Comparison of ENCODE assay signal across 10 cellular contexts in genomic region chr15:78108300-78109084, GRCh38. TPM values are rescaled to one million over a fixed set of nuclear protein-coding genes. Genes with fewer than 3 reads are reported as not detected.
DNase-seq lines count a peak whose midpoint lies in the region; FAIRE-seq and TF ChIP-seq lines count a peak whose summit lies in the region.
"Had no signal": no experiment of that assay in that cellular context is flagged by ENCODE, and none has a peak within 500 bp of the region (broad histone marks: within the 10 kb centered on the region; RNA-seq: fewer than 3 reads in every experiment).

No MANE protein-coding gene starts in this region.

- no peaks in the 10 kb centered on the region for H3K36me3 ChIP-seq in ovary
- H3K36me3 ChIP-seq in tibial artery: no peaks in the 10 kb centered on the region
- H3K36me3 ChIP-seq: BLaER1 had no signal

- no peak for TF ChIP-seq EP300 in ovary (IDR thresholded peaks at IDR 0.05)

- peak; percentile 72 for DNase-seq in NCI-H1436 (lab: John Stamatoyannopoulos, UW)
- DNase-seq in NCI-H1436 treated with DMSO at 0.1 percent for 48 hours (lab: John Stamatoyannopoulos, UW): no peak
- peak; percentile 70 for DNase-seq in LNCaP clone FGC (ENCODE audit: low read depth)
- peak; percentile 79 for DNase-seq in SK-N-DZ (ENCODE audit: low spot score)
- peak; percentile 84 for DNase-seq in activated gamma-delta T cell treated with Interleukin-2 at 50 U/mL for 16 hours
- peak; percentile 64 to 87 for DNase-seq in frontal cortex (ENCODE audit: low spot score in 2 of 2)
- peak; percentile 80 to 90 (median 86) for DNase-seq in ovary
- DNase-seq in tibial artery: peak; percentile 85 to 90

- intact Hi-C loops in ovary (cut with DNase I): loop anchor here in 3 of 4 donors (2.0 to 5.0 kb wide), 2 partner anchors 141 to 142 kb away; no protein-coding TSS in a partner anchor
- intact Hi-C loops in tibial artery (cut with DNase I; ENCODE audit: low total_unique reads): loop anchor here (2.0 kb wide), 2 partner anchors 142 to 150 kb away; no protein-coding TSS in a partner anchor

- no peaks in the 10 kb centered on the region for H3K4me1 ChIP-seq in ovary (ENCODE audit: insufficient read depth)
- no peaks in the 10 kb centered on the region for H3K4me1 ChIP-seq in tibial artery

- FAIRE-seq in frontal cortex (lab: Jason Lieb, UNC): no peak

- WGBS in ovary, 3 donors: 48 to 52% (median 49%) methylated on average over 11 of the region's 11 CpGs

- no peaks in the 10 kb centered on the region for H3K27me3 ChIP-seq in ovary
- no peaks in the 10 kb centered on the region for H3K27me3 ChIP-seq in tibial artery
- H3K27me3 ChIP-seq: BLaER1 had no signal

- no peak overlapping the region for H3K4me3 ChIP-seq in LNCaP clone FGC (ENCODE audit: low read depth, low read length)
- H3K4me3 ChIP-seq in ovary: no peak overlapping the region
- no peak overlapping the region for H3K4me3 ChIP-seq in tibial artery
- H3K4me3 ChIP-seq: BLaER1, skin epidermis had no signal

- no peak overlapping the region for H3K27ac ChIP-seq in ovary
- no peak overlapping the region for H3K27ac ChIP-seq in tibial artery
- H3K27ac ChIP-seq: BLaER1, skin epidermis had no signal

- peak; percentile 98 for TF ChIP-seq CTCF in LNCaP clone FGC (IDR thresholded peaks at IDR 0.05; ENCODE audit: control insufficient read depth, extremely low read depth, insufficient read depth)
- TF ChIP-seq CTCF in ovary (IDR thresholded peaks at IDR 0.05): peak; percentile 85 to 96 (median 94)
- peak; percentile 95 to 98 for TF ChIP-seq CTCF in tibial artery (IDR thresholded peaks at IDR 0.05)

- H3K9me3 ChIP-seq in ovary: no peaks in the 10 kb centered on the region
- H3K9me3 ChIP-seq in tibial artery: no peaks in the 10 kb centered on the region
- H3K9me3 ChIP-seq: BLaER1 had no signal

- no peak for TF ChIP-seq POLR2A in ovary (IDR thresholded peaks at IDR 0.05)

RNA-seq across cellular contexts. Expression of gene SH2D7, which starts 16.1 kb away (rescaled TPM):
- not detected in 2 replicates for polyA plus RNA-seq in SK-N-DZ (2014; cell fraction: cytosol; rRNA removed)
- polyA plus RNA-seq in SK-N-DZ (2014; cell fraction: nucleus; rRNA removed): not detected in 2 replicates
- not detected for total RNA-seq in frontal cortex
- not detected for total RNA-seq in ovary
- not detected for polyA plus RNA-seq in ovary

RNA-seq across cellular contexts. Expression of gene CIB2, which starts 22.8 kb away (rescaled TPM):
- 47.9 and 55.2 TPM in 2 replicates for polyA plus RNA-seq in SK-N-DZ (2014; cell fraction: cytosol; rRNA removed)
- polyA plus RNA-seq in SK-N-DZ (2014; cell fraction: nucleus; rRNA removed): 21.6 and 26.8 TPM in 2 replicates
- total RNA-seq in frontal cortex (25.7 TPM), ovary (10 to 100 TPM in 3 of 7 donors, 1 to 10 TPM in 4; 1.7 to 12.4 (median 9.6) TPM)
- 1 to 10 TPM; 5.3 to 8.2 TPM for polyA plus RNA-seq in ovary

RNA-seq across cellular contexts. Expression of gene TBC1D2B, which starts 31.0 kb away (rescaled TPM):
- polyA plus RNA-seq in SK-N-DZ (2014; cell fraction: cytosol; rRNA removed): 13.1 and 13.7 TPM in 2 replicates
- polyA plus RNA-seq in SK-N-DZ (2014; cell fraction: nucleus; rRNA removed): 15.9 and 26.6 TPM in 2 replicates
- total RNA-seq in frontal cortex (10.6 TPM), ovary (100 to 1,000 TPM in 4 of 7 donors, 10 to 100 TPM in 3; 42.3 to 146 (median 115) TPM)
- polyA plus RNA-seq in ovary: 100 to 1,000 TPM in 1 of 2 donors, 10 to 100 TPM in 1; 53.3 to 122 TPM

RNA-seq across cellular contexts. Expression of gene IDH3A, which starts 40.7 kb away (rescaled TPM):
- 21.2 and 24.0 TPM in 2 replicates for polyA plus RNA-seq in SK-N-DZ (2014; cell fraction: cytosol; rRNA removed)
- 21.9 and 30.6 TPM in 2 replicates for polyA plus RNA-seq in SK-N-DZ (2014; cell fraction: nucleus; rRNA removed)
- total RNA-seq in frontal cortex (46.1 TPM), ovary (10 to 100 TPM; 26.8 to 82.4 (median 63.8) TPM)
- 10 to 100 TPM; 19.4 to 58.6 TPM for polyA plus RNA-seq in ovary
